Comparison of ENCODE assay signal across 11 cellular contexts in genomic region chr17:57879437-57880085, GRCh38. TPM values are rescaled to one million over a fixed set of nuclear protein-coding genes. Genes with fewer than 3 reads are reported as not detected.
DNase-seq lines count a peak whose midpoint lies in the region; ATAC-seq, FAIRE-seq and TF ChIP-seq lines count a peak whose summit lies in the region.
"Had no signal": no experiment of that assay in that cellular context is flagged by ENCODE, and none has a peak within 500 bp of the region (broad histone marks: within the 10 kb centered on the region; RNA-seq: fewer than 3 reads in every experiment).

No MANE protein-coding gene starts in this region.

- peaks cover 27% of the 10 kb centered on the region for H3K36me3 Mint-ChIP-seq in nephron (ENCODE audit: low read depth)
- H3K36me3 Mint-ChIP-seq: immature natural killer cell had no signal

- H3K4me1 Mint-ChIP-seq in nephron = peaks cover 87% of the 10 kb centered on the region

- H3K4me3 ChIP-seq in A549 (peak overlapping the region; percentile 1; the same call in 1 of the 3 replicates), HUES64 (ENCODE audit: low read length) (no peak overlapping the region), brain microvascular endothelial cell (ENCODE audit: low read depth, low read length) (no peak overlapping the region)

- peaks cover 90% of the 10 kb centered on the region for H3K4me1 ChIP-seq in A549
- peaks cover 52% of the 10 kb centered on the region for H3K4me1 ChIP-seq in HUES64 (ENCODE audit: insufficient read depth, low read length)

- peak overlapping the region; percentile 64 for H3K4me2 ChIP-seq in A549

- in situ Hi-C loops in brain microvascular endothelial cell (cut with HindIII; ENCODE audit: low pct_ligation_motif_present, low sequenced_read_pairs) = no loop called here
- in situ Hi-C loops in KBM-7 (cut with MboI; ENCODE audit: low pct_unique_long_range_greater_than_20kb, low sequenced_read_pairs) = no loop called here

- peak; percentile 82 to 91 for DNase-seq in A549 (ENCODE audit: low read depth in 1 of 2, low spot score in 1 of 2)
- no peak for DNase-seq in brain microvascular endothelial cell
- no peak for DNase-seq in KBM-7
- no peak for DNase-seq in NOMO-1 treated with DMSO at 0.1 percent for 48 hours (lab: John Stamatoyannopoulos, UW; ENCODE audit: unreplicated experiment)
- DNase-seq in NCI-H2081 (lab: John Stamatoyannopoulos, UW) = no peak
- DNase-seq: activated CD8-positive, alpha-beta memory T cell treated with anti-CD3 and anti-CD28 coated beads, Interleukin-2, amount 50 U/mL, for 4 hours; cortex of kidney; immature natural killer cell had no signal

- TF ChIP-seq EP300 in A549 (IDR thresholded peaks at IDR 0.05) = peak in 1 of 2 experiments; percentile 56; a peak in 2 of 5 replicates

- TF ChIP-seq CTCF in A549 (IDR thresholded peaks at IDR 0.05) (no peak), brain microvascular endothelial cell (IDR thresholded peaks at IDR 0.05; ENCODE audit: low read depth, low read length, missing control alignments) (no peak), nephron (IDR thresholded peaks at IDR 0.05; ENCODE audit: unreplicated experiment in 3 of 3) (no peak)

- H3K9ac ChIP-seq in HUES64 (ENCODE audit: low read depth, low read length) = peak overlapping the region; percentile 22; the same call in 1 of the 2 replicates

- WGBS in A549 (ENCODE audit: missing lambda C conversion rate) = 12% methylated on average over 12 of the region's 12 CpGs
- 41% methylated on average over 12 of the region's 12 CpGs for WGBS in HUES64

- H3K27ac ChIP-seq in A549 (peak overlapping the region; percentile 92 to 95), HUES64 (ENCODE audit: low read depth, low read length) (peak overlapping the region; percentile 73), brain microvascular endothelial cell (peak overlapping the region; percentile 34)

- no peaks in the 10 kb centered on the region; the same call in 1 of the 2 replicates for H3K36me3 ChIP-seq in HUES64 (ENCODE audit: insufficient read depth, low read length)
- H3K36me3 ChIP-seq in brain microvascular endothelial cell (replicated peaks) = peaks cover 2% of the 10 kb centered on the region

- CTCF ChIA-PET in A549 (lab: Yijun Ruan, JAX) = interaction anchor here (0.9 to 48.7 kb wide), 9 partner anchors 15 to 121 kb away, joined by 3 to 1377 read pairs (median 8); partner anchors contain the start of genes CUEDC1, MRPS23, SRSF1 and VEZF1

- ATAC-seq in A549 (peak; percentile 60 to 64), GM21390 (IDR thresholded peaks at IDR 0.05; ENCODE audit: unreplicated experiment) (no peak)

- peak overlapping the region; percentile 87 to 99 (median 94) for H3K27ac Mint-ChIP-seq in nephron
- H3K27ac Mint-ChIP-seq: immature natural killer cell had no signal

- H3K9me3 ChIP-seq in A549 (no peaks in the 10 kb centered on the region), HUES64 (ENCODE audit: insufficient read depth, low read depth, low read length) (0 out of 2 replicates have a peak, but pooled peaks cover 5% of the 10 kb centered on the region)

- TF ChIP-seq POLR2A in A549 (IDR thresholded peaks at IDR 0.05; ENCODE audit: low read length) = no peak

- TF ChIP-seq RAD21 in A549 (conservative IDR thresholded peaks at IDR 0.05 in 1 of 2, IDR thresholded peaks at IDR 0.05 in 1 of 2) = peak in 1 of 2 experiments; percentile 4; a peak in 1 of 5 replicates

- POLR2A ChIA-PET in A549 (lab: Yijun Ruan, JAX) = interaction anchor here (0.6 to 3.1 kb wide), 19 partner anchors 8 to 220 kb away, joined by 3 to 15 read pairs (median 8); partner anchors contain the start of genes CUEDC1, DYNLL2, MRPS23 and SRSF1

- H3K9me3 Mint-ChIP-seq in nephron = no peaks in the 10 kb centered on the region
- H3K9me3 Mint-ChIP-seq: immature natural killer cell had no signal

- FAIRE-seq in A549 (lab: Jason Lieb, UNC) = no peak

- H3K4me3 Mint-ChIP-seq in nephron = peak overlapping the region; percentile 22 to 40 (median 26)
- H3K4me3 Mint-ChIP-seq: immature natural killer cell had no signal

- H3K27me3 ChIP-seq in HUES64 (ENCODE audit: insufficient read depth, low read length) (no peaks in the 10 kb centered on the region), brain microvascular endothelial cell (replicated peaks) (no peaks in the 10 kb centered on the region)

- no peaks in the 10 kb centered on the region for H3K27me3 Mint-ChIP-seq in nephron (ENCODE audit: low read depth)

TF ChIP-seq in A549, 52 proteins besides CTCF, POLR2A, EP300 and RAD21 (continues in another document):
- TF ChIP-seq REST (IDR thresholded peaks at IDR 0.05) (no peak), RNF2 (IDR thresholded peaks at IDR 0.05; ENCODE audit: borderline replicate concordance, low read depth) (no peak), MYC (IDR thresholded peaks at IDR 0.05; ENCODE audit: borderline replicate concordance, low read length) (no peak), HOXB5 (CRISPR knock-in tag; IDR thresholded peaks at IDR 0.05) (0 out of 2 replicates have a peak, but pooled peaks have one; percentile 29), ESRRA (IDR thresholded peaks at IDR 0.05; ENCODE audit: borderline replicate concordance, low read length) (0 out of 2 replicates have a peak, but pooled peaks have one; percentile 19), JUNB (IDR thresholded peaks at IDR 0.05) (no peak), NR3C1 (IDR thresholded peaks at IDR 0.05) (no peak), KDM1A (IDR thresholded peaks at IDR 0.05; ENCODE audit: low read depth) (no peak), ATOH8 (CRISPR knock-in tag; IDR thresholded peaks at IDR 0.05; ENCODE audit: low read depth) (no peak), HES2 (IDR thresholded peaks at IDR 0.05) (no peak), CBX2 (IDR thresholded peaks at IDR 0.05; ENCODE audit: borderline replicate concordance, low read depth) (no peak), EHMT2 (IDR thresholded peaks at IDR 0.05; ENCODE audit: low read depth) (no peak), FOXS1 (CRISPR knock-in tag; IDR thresholded peaks at IDR 0.05) (no peak), CEBPB (IDR thresholded peaks at IDR 0.05) (0 out of 4 replicates have a peak, but pooled peaks of 1 of the 2 experiments have one; percentile 8), ZSCAN20 (CRISPR knock-in tag; IDR thresholded peaks at IDR 0.05) (no peak), ZC3H11A (IDR thresholded peaks at IDR 0.05) (no peak), FOSB (CRISPR knock-in tag; IDR thresholded peaks at IDR 0.05) (0 out of 2 replicates have a peak, but pooled peaks have one; percentile 17), TP53 (CRISPR knock-in tag; IDR thresholded peaks at IDR 0.05) (no peak), HOXA7 (CRISPR knock-in tag; IDR thresholded peaks at IDR 0.05) (no peak), JUN (IDR thresholded peaks at IDR 0.05) (peak in 1 of 2 experiments; percentile 33; a peak in 2 of 5 replicates), BHLHE40 (IDR thresholded peaks at IDR 0.05; ENCODE audit: low read depth, low read length) (peak; percentile 49; the same call in 1 of the 2 replicates), HOXB13 (CRISPR knock-in tag; IDR thresholded peaks at IDR 0.05; ENCODE audit: low read depth) (no peak), MAX (IDR thresholded peaks at IDR 0.05) (peak; percentile 94), NPAS2 (CRISPR knock-in tag; IDR thresholded peaks at IDR 0.05; ENCODE audit: borderline replicate concordance) (no peak)

RNA-seq across cellular contexts. Expression of gene MRPS23, which starts 29.7 kb away (rescaled TPM):
- polyA plus RNA-seq in A549 (2011; rRNA removed) (73.2 and 110 TPM in 2 replicates), A549 (2017; fragmentation: RNase III; extraction: RNeasy Plus Mini Kit Qiagen cat#74134 plus additional on column Dnase treatment) (140 to 164 TPM (median 153 TPM) in 3 replicates)
- 96.6 and 104 TPM in 2 replicates for polyA plus RNA-seq in A549 (2012; cell fraction: cytosol; rRNA removed)
- 45.7 and 49.9 TPM in 2 replicates for polyA plus RNA-seq in A549 (2012; cell fraction: nucleus; rRNA removed)
- polyA minus RNA-seq in A549 (2011; rRNA and poly(A)+ RNA removed) = 36.4 and 52.6 TPM in 2 replicates
- polyA plus RNA-seq in HUES64 (2013, experiment 1 of 2) = 54.9 TPM
- polyA plus RNA-seq in HUES64 (2013, experiment 2 of 2) = 49.2 TPM

Comparison
In these comparisons a context has a peak if more than half of its experiments do, and no peak if none do; other contexts are left out.
1. DNase-seq: peak in A549 (2 of 2); none in brain microvascular endothelial cell (single experiment), KBM-7 (single experiment), NOMO-1 treated with DMSO at 0.1 percent for 48 hours (single experiment) and NCI-H2081 (0 of 2).
2. H3K27ac ChIP-seq: peak in every context shown above with its lines; median percentile 94 in A549; 73 in HUES64; 34 in brain microvascular endothelial cell.